8 cellular contexts compared by ENCODE assay signal in genomic region chr17:65137076-65137935, GRCh38. TPM values are rescaled to one million over a fixed set of nuclear protein-coding genes. Genes with fewer than 3 reads are reported as not detected.
DNase-seq lines count a peak whose midpoint lies in the region; ATAC-seq lines count a peak whose summit lies in the region.

RGS9 (plus strand) TSS chr17:65137370; CDS start chr17:65137541, 171 bp downstream.

- ATAC-seq in GM19043 (IDR thresholded peaks at IDR 0.05; ENCODE audit: low read depth, unreplicated experiment) (peak; percentile 87), HG03354 (IDR thresholded peaks at IDR 0.05; ENCODE audit: poor library complexity, severe bottlenecking, unreplicated experiment) (peak; percentile 93)

- peak; percentile 83 for DNase-seq in Ammon's horn (ENCODE audit: low spot score)
- peak; percentile 96 for DNase-seq in NCI-H510A (lab: John Stamatoyannopoulos, UW)
- peak; percentile 77 to 80 for DNase-seq in activated CD4-positive, alpha-beta T cell treated with anti-CD3 and anti-CD28 coated beads, Interleukin-2, amount 50 U/mL, for 48 hours
- DNase-seq in effector CD4-positive, alpha-beta T cell, result peak; percentile 86
- peak; percentile 76 to 78 for DNase-seq in lung microvascular endothelial cell (ENCODE audit: low read depth in 2 of 2)
- peak; percentile 65 to 79 (median 72) for DNase-seq in stimulated activated CD4-positive, alpha-beta T cell treated with anti-CD3 and anti-CD28 coated beads, TNF-alpha, amount 100 ng/mL, for 4 hours (ENCODE audit: low read depth in 3 of 3)

RNA-seq across cellular contexts. Expression of gene RGS9, which starts in this region (rescaled TPM):
- total RNA-seq in lung microvascular endothelial cell, result 0.60 and 0.65 TPM in 2 replicates

Comparison
In these comparisons a context has a peak if more than half of its experiments do, and no peak if none do; other contexts are left out.
1. Peak in every context shown above with its lines: DNase-seq and ATAC-seq.
2. Peak in DNase-seq in lung microvascular endothelial cell; RNA of the gene not detected or under 1 TPM.